In genomic region chr10:6382081-6382480, GRCh38 we compare ENCODE assay signal across 9 cellular contexts.
A peak's percentile ranks its signal among the peaks of the same experiment; 100 is the strongest.
DNase-seq lines count a peak whose midpoint lies in the region; ATAC-seq and TF ChIP-seq lines count a peak whose summit lies in the region.
"Had no signal": no experiment of that assay in that cellular context is flagged by ENCODE, and none has a peak within 500 bp of the region (broad histone marks: within the 10 kb centered on the region; RNA-seq: fewer than 3 reads in every experiment).

No MANE protein-coding gene starts in this region.

- no peak for DNase-seq in Right ventricle myocardium inferior (ENCODE audit: missing footprints)
- no peak for DNase-seq in right cardiac atrium
- DNase-seq in NAMALWA (ENCODE audit: low spot score), result peak; percentile 52
- DNase-seq in ascending aorta (ENCODE audit: low spot score in 2 of 2), result no peak
- no peak for DNase-seq in PC-9
- DNase-seq in DMS 273 (lab: John Stamatoyannopoulos, UW; ENCODE audit: unreplicated experiment), result no peak

- no TSS peak for BruUV-seq in PC-9 (replicated peaks; lab: Mats Ljungman, UMichigan)

- H3K79me2 ChIP-seq in PC-9 (ENCODE audit: low read depth), result no peaks in the 10 kb centered on the region

- POLR2A ChIA-PET in PC-9 (lab: Charles Lee; ENCODE audit: unreplicated experiment), result interaction anchor here (0.7 kb wide), 2 partner anchors 13 to 488 kb away, joined by 3 read pairs; no protein-coding TSS in a partner anchor

- H3K27ac ChIP-seq in right cardiac atrium (ENCODE audit: low read length) (no peak overlapping the region), ascending aorta (peak overlapping the region; percentile 77 to 82), neutrophil (peak overlapping the region; percentile 84), PC-9 (no peak overlapping the region)
- H3K27ac ChIP-seq: VCaP had no signal

- no peaks in the 10 kb centered on the region for H3F3A ChIP-seq in PC-9 (ENCODE audit: insufficient read depth, low read depth)

- H3K9me2 ChIP-seq in PC-9 (ENCODE audit: insufficient read depth), result no peaks in the 10 kb centered on the region

- WGBS in right cardiac atrium, result 37% methylated on average over 7 of the region's 7 CpGs

- H3K9me3 ChIP-seq in right cardiac atrium (ENCODE audit: control insufficient read depth, low read length) (no peaks in the 10 kb centered on the region), ascending aorta (no peaks in the 10 kb centered on the region), neutrophil (no peaks in the 10 kb centered on the region), PC-9 (ENCODE audit: insufficient read depth, low read depth) (no peaks in the 10 kb centered on the region)

- H3K4me1 ChIP-seq in right cardiac atrium (ENCODE audit: control insufficient read depth, insufficient read depth, low read length), result no peaks in the 10 kb centered on the region
- peaks cover 8 to 25% of the 10 kb centered on the region in 2 donors for H3K4me1 ChIP-seq in ascending aorta
- peaks cover 62 to 63% of the 10 kb centered on the region in 2 experiments for H3K4me1 ChIP-seq in neutrophil (ENCODE audit: control insufficient read depth in 1 of 2, insufficient read depth in 1 of 2, low read depth in 1 of 2, low read length in 1 of 2)
- H3K4me1 ChIP-seq in PC-9 (replicated peaks; ENCODE audit: insufficient read depth), result no peaks in the 10 kb centered on the region

- no peak for TF ChIP-seq CTCF in ascending aorta (IDR thresholded peaks at IDR 0.05)
- TF ChIP-seq CTCF in neutrophil (IDR thresholded peaks at IDR 0.05), result no peak
- TF ChIP-seq CTCF in PC-9 (conservative IDR thresholded peaks at IDR 0.05), result no peak

- H3K27me3 ChIP-seq in right cardiac atrium (ENCODE audit: control insufficient read depth, insufficient read depth) (no peaks in the 10 kb centered on the region), ascending aorta (no peaks in the 10 kb centered on the region), neutrophil (no peaks in the 10 kb centered on the region), PC-9 (ENCODE audit: insufficient read depth, low read depth) (no peaks in the 10 kb centered on the region)

- H3K4me3 ChIP-seq in right cardiac atrium (ENCODE audit: low read length) (no peak overlapping the region), ascending aorta (peak overlapping the region in 1 of 2 donors; percentile 17), neutrophil (ENCODE audit: low read depth in 1 of 2, low read length in 1 of 2) (peak overlapping the region; percentile 7 to 19), PC-9 (no peak overlapping the region)

- H3K4me2 ChIP-seq in PC-9, result no peak overlapping the region

- CTCF ChIA-PET in PC-9 (lab: Charles Lee), result no interaction called here

- ATAC-seq in Right ventricle myocardium inferior, result peak; percentile 44
- no peak for ATAC-seq in right cardiac atrium
- no peak for ATAC-seq in GM19455 (IDR thresholded peaks at IDR 0.05; ENCODE audit: unreplicated experiment)

- H3K36me3 ChIP-seq in ascending aorta (no peaks in the 10 kb centered on the region), neutrophil (no peaks in the 10 kb centered on the region), PC-9 (ENCODE audit: low read depth) (no peaks in the 10 kb centered on the region)

- intact Hi-C loops in Right ventricle myocardium inferior (cut with DNase I), result no loop called here
- intact Hi-C loops in right cardiac atrium (cut with DNase I), result no loop called here
- intact Hi-C loops in ascending aorta (cut with DNase I), result no loop called here
- intact Hi-C loops in PC-9 (cut with micrococcal nuclease; ENCODE audit: unreplicated experiment), result no loop called here

- no peaks in the 10 kb centered on the region for H4K20me1 ChIP-seq in PC-9 (ENCODE audit: insufficient read depth)

- no peak overlapping the region for H2AFZ ChIP-seq in PC-9

Comparison
In these comparisons a context has a peak if more than half of its experiments do, and no peak if none do; other contexts are left out.
1. H3K27ac ChIP-seq: peak in ascending aorta (2 of 2) and neutrophil (single experiment); none in right cardiac atrium (single experiment) and PC-9 (single experiment).
2. H3K4me3 ChIP-seq: peak in neutrophil (2 of 2); none in right cardiac atrium (single experiment) and PC-9 (single experiment).